17 cellular contexts compared by ENCODE assay signal in genomic region chr2:216654528-216655052, GRCh38. TPM values are rescaled to one million over a fixed set of nuclear protein-coding genes. Genes with fewer than 3 reads are reported as not detected.
"Had no signal": no experiment of that assay in that cellular context is flagged by ENCODE, and none has a peak within 500 bp of the region (broad histone marks: within the 10 kb centered on the region; RNA-seq: fewer than 3 reads in every experiment).

No MANE protein-coding gene starts in this region.

- FAIRE-seq: astrocyte, kidney, TTC549 had no signal

- H3K9me3 ChIP-seq: colonic mucosa, esophagus muscularis mucosa, left ventricle myocardium inferior had no signal

- H3K27ac Mint-ChIP-seq: activated T-helper 17 cell treated with anti-CD3 and anti-CD28 coated beads, Interleukin-2, amount 50 U/mL, for 72 hours; natural killer cell treated with Interleukin-12 subunit alpha and Interleukin-12 subunit beta and Interleukin-15 and Interleukin-18, amount 100 ng/mL, for 72 hours had no signal

- H3K27me3 ChIP-seq: colonic mucosa, esophagus muscularis mucosa had no signal

- H3K36me3 Mint-ChIP-seq: natural killer cell treated with Interleukin-12 subunit alpha and Interleukin-12 subunit beta and Interleukin-15 and Interleukin-18, amount 100 ng/mL, for 72 hours had no signal

- H3K4me1 ChIP-seq: colonic mucosa had no signal

- H3K4me1 Mint-ChIP-seq: activated T-helper 17 cell treated with anti-CD3 and anti-CD28 coated beads, Interleukin-2, amount 50 U/mL, for 72 hours had no signal

- H3K9me3 Mint-ChIP-seq: activated T-helper 17 cell treated with anti-CD3 and anti-CD28 coated beads, Interleukin-2, amount 50 U/mL, for 72 hours; natural killer cell treated with Interleukin-12 subunit alpha and Interleukin-12 subunit beta and Interleukin-15 and Interleukin-18, amount 100 ng/mL, for 72 hours; stimulated activated naive CD8-positive, alpha-beta T cell treated with anti-CD3 and anti-CD28 coated beads, Interleukin-15, amount 100 ng/mL, for 72 hours had no signal

- DNase-seq: activated CD4-positive, alpha-beta T cell treated with anti-CD3 and anti-CD28 coated beads, Interleukin-2, amount 50 U/mL, for 4 hours; activated CD4-positive, CD25-positive, alpha-beta regulatory T cell; activated naive CD4-positive, alpha-beta T cell treated with Interleukin-2 at 50 U/mL for 16 hours; activated T-cell treated with anti-CD3 and anti-CD28 coated beads for 4 hours; colonic mucosa; hypothalamus; kidney; left ventricle myocardium inferior; stimulated activated naive CD8-positive, alpha-beta T cell treated with anti-CD3 and anti-CD28 coated beads, Interleukin-15, amount 100 ng/mL, for 72 hours; SW 1271 had no signal

- H3K4me3 Mint-ChIP-seq: activated T-helper 17 cell treated with anti-CD3 and anti-CD28 coated beads, Interleukin-2, amount 50 U/mL, for 72 hours; natural killer cell treated with Interleukin-12 subunit alpha and Interleukin-12 subunit beta and Interleukin-15 and Interleukin-18, amount 100 ng/mL, for 72 hours; stimulated activated naive CD8-positive, alpha-beta T cell treated with anti-CD3 and anti-CD28 coated beads, Interleukin-15, amount 100 ng/mL, for 72 hours had no signal

- ATAC-seq: activated T-helper 17 cell treated with anti-CD3 and anti-CD28 coated beads, Interleukin-2, amount 50 U/mL, for 72 hours; natural killer cell treated with Interleukin-12 subunit alpha and Interleukin-12 subunit beta and Interleukin-15 and Interleukin-18, amount 100 ng/mL, for 72 hours; sciatic nerve; stimulated activated naive CD8-positive, alpha-beta T cell treated with anti-CD3 and anti-CD28 coated beads, Interleukin-15, amount 100 ng/mL, for 72 hours had no signal

- H3K4me3 ChIP-seq: colonic mucosa, esophagus muscularis mucosa, left ventricle myocardium inferior had no signal

- H3K27ac ChIP-seq: colonic mucosa, left ventricle myocardium inferior had no signal

- H3K36me3 ChIP-seq: colonic mucosa, left ventricle myocardium inferior had no signal

RNA-seq across cellular contexts. Expression of gene IGFBP5, which starts 40.8 kb away (rescaled TPM):
- total RNA-seq: activated T-helper 17 cell treated with anti-CD3 and anti-CD28 coated beads, Interleukin-2, amount 50 U/mL, for 72 hours; T-helper 2 cell treated with Interferon-gamma antibody and Interleukin-4, amounts not matched to agents 100 ng/mL and 5 ng/mL, for 36 hours had no signal
